ENCODE assay signal across 8 cellular contexts in the genomic region with DNA sequence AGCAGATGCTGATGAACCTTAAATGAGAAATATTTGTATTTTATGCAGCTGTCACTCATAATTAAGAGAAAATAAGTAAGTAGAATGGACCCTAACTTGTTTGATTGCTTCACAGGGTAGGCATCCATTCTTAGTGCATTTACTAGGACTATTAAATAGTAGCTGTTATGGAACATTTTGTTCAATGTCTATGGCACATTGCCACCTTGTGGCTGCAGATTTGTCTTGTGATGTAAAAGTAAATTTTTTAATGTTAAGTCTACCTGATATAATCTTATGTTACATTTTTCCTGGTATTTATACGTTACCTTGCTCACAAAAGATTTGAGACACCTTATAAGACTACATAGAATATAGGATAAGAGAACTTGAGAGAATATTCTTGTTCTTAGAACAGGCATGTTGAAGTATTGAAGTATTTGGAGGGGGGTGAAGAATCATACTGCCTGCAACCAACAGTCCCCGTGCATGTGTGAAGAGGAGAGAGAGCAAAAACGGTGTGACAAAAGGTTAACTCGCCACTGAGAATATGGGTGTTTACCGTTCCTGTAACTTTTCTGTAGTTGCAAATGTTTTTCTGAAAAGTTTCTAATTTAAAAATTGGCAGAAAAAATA.
A peak's percentile ranks its signal among the peaks of the same experiment; 100 is the strongest.
DNase-seq lines count a peak whose midpoint lies in the region; ATAC-seq and TF ChIP-seq lines count a peak whose summit lies in the region.

No MANE protein-coding gene starts in this region.

- dilution Hi-C loops in mammary epithelial cell (cut with HindIII; ENCODE audit: low sequenced_read_pairs), result no loop called here

- no peaks in the 10 kb centered on the region for H3K4me1 ChIP-seq in OCI-LY3 (ENCODE audit: low read length)
- no peaks in the 10 kb centered on the region for H3K4me1 ChIP-seq in mammary epithelial cell (ENCODE audit: insufficient read depth, low read length)
- peaks cover 0 to 7% of the 10 kb centered on the region in 2 donors for H3K4me1 ChIP-seq in left lung
- peaks cover 0 to 7% (median 0%) of the 10 kb centered on the region in 4 donors for H3K4me1 ChIP-seq in tibial artery

- H2AFZ ChIP-seq in OCI-LY3 (ENCODE audit: low read depth, low read length) (no peak overlapping the region), mammary epithelial cell (ENCODE audit: low read depth, low read length) (no peak overlapping the region)

- no peak for ATAC-seq in CD4-positive, alpha-beta T cell (ENCODE audit: poor library complexity)
- ATAC-seq in left lung (peak; percentile 94), GM19324 (IDR thresholded peaks at IDR 0.05; ENCODE audit: low FRiP score, unreplicated experiment) (no peak)

- no TSS peak for BruUV-seq in mammary epithelial cell (replicated peaks; lab: Mats Ljungman, UMichigan)

- H3K36me3 ChIP-seq in OCI-LY3 (replicated peaks; ENCODE audit: low read depth, low read length) (no peaks in the 10 kb centered on the region), mammary epithelial cell (ENCODE audit: insufficient read depth, low read length) (no peaks in the 10 kb centered on the region), left lung (no peaks in the 10 kb centered on the region), tibial artery (no peaks in the 10 kb centered on the region)

- in situ Hi-C loops in mammary epithelial cell (cut with MboI; ENCODE audit: low sequenced_read_pairs in 2 of 2), result loop anchor here in 1 of 2 donors (5.0 kb wide), 1 partner anchor 450 kb away; no protein-coding TSS in a partner anchor

- POLR2A ChIA-PET in CD4-positive, alpha-beta T cell (lab: Charles Lee), result interaction anchor here (1.0 kb wide), 1 partner anchor 996 kb away, joined by 3 read pairs; no protein-coding TSS in a partner anchor

- TF ChIP-seq CTCF in CD4-positive, alpha-beta T cell (IDR thresholded peaks at IDR 0.05), result peak; percentile 25
- peak; percentile 59 for TF ChIP-seq CTCF in OCI-LY3 (IDR thresholded peaks at IDR 0.05; ENCODE audit: low read depth, low read length)
- TF ChIP-seq CTCF in mammary epithelial cell (conservative IDR thresholded peaks at IDR 0.05 in 1 of 2, IDR thresholded peaks at IDR 0.05 in 1 of 2; ENCODE audit: extremely low read depth in 1 of 2, insufficient read depth in 1 of 2, low read depth in 1 of 2, low read length in 2 of 2), result peak; percentile 32 to 56
- no peak for TF ChIP-seq CTCF in left lung (IDR thresholded peaks at IDR 0.05)
- peak; percentile 47 to 53 for TF ChIP-seq CTCF in tibial artery (IDR thresholded peaks at IDR 0.05)

- no peaks in the 10 kb centered on the region for H3K27me3 ChIP-seq in CD4-positive, alpha-beta T cell (ENCODE audit: control insufficient read depth, insufficient read depth, low read length)
- H3K27me3 ChIP-seq in OCI-LY3 (ENCODE audit: low read depth, low read length), result peaks cover 22% of the 10 kb centered on the region
- H3K27me3 ChIP-seq in mammary epithelial cell (ENCODE audit: insufficient read depth, low read length), result peaks cover 2% of the 10 kb centered on the region
- peaks cover 0 to 9% of the 10 kb centered on the region in 2 donors for H3K27me3 ChIP-seq in left lung
- no peaks in the 10 kb centered on the region for H3K27me3 ChIP-seq in tibial artery

- DNase-seq in CD4-positive, alpha-beta T cell, result peak in 1 of 10 experiments; percentile 6
- peak; percentile 27 for DNase-seq in HPDE6-E6E7 (ENCODE audit: extremely low spot score)
- DNase-seq in mammary epithelial cell, result peak; percentile 34
- DNase-seq in left lung, result no peak
- peak in 1 of 2 donors; percentile 42 for DNase-seq in tibial artery
- DNase-seq in UCSD-AML1 (lab: John Stamatoyannopoulos, UW; ENCODE audit: unreplicated experiment), result no peak

- H3K9me3 Mint-ChIP-seq in CD4-positive, alpha-beta T cell, result no peaks in the 10 kb centered on the region

- no peaks in the 10 kb centered on the region for H3K36me3 Mint-ChIP-seq in CD4-positive, alpha-beta T cell (ENCODE audit: low read depth)

- WGBS in mammary epithelial cell (ENCODE audit: low coverage, missing lambda C conversion rate), result 16% methylated on average over 5 of the region's 5 CpGs

- no peak overlapping the region for H3K27ac Mint-ChIP-seq in CD4-positive, alpha-beta T cell

- intact Hi-C loops in CD4-positive, alpha-beta T cell (cut with DNase I, micrococcal nuclease), result loop anchor here (1.0 to 5.0 kb wide), 6 partner anchors 453 to 1015 kb away; no protein-coding TSS in a partner anchor
- intact Hi-C loops in mammary epithelial cell (cut with micrococcal nuclease) (loop anchor here (1.0 to 5.0 kb wide), 3 partner anchors 450 to 585 kb away; no protein-coding TSS in a partner anchor), left lung (cut with DNase I) (loop anchor here in 1 of 2 donors (5.0 kb wide), 1 partner anchor 450 kb away; no protein-coding TSS in a partner anchor), tibial artery (cut with DNase I; ENCODE audit: low total_unique reads) (loop anchor here (5.0 kb wide), 1 partner anchor 450 kb away; no protein-coding TSS in a partner anchor)

- H3K4me1 Mint-ChIP-seq in CD4-positive, alpha-beta T cell (ENCODE audit: low read depth), result no peaks in the 10 kb centered on the region

- H3K9ac ChIP-seq in OCI-LY3 (ENCODE audit: low read length), result no peak overlapping the region
- H3K9ac ChIP-seq in mammary epithelial cell (ENCODE audit: insufficient read depth, low read length), result no peak overlapping the region

- no peak overlapping the region for H3K4me3 ChIP-seq in OCI-LY3 (ENCODE audit: low read length)
- no peak overlapping the region for H3K4me3 ChIP-seq in mammary epithelial cell (replicated peaks in 1 of 3; ENCODE audit: insufficient read depth in 1 of 3, low read depth in 2 of 3, low read length in 3 of 3)
- H3K4me3 ChIP-seq in left lung, result no peak overlapping the region
- H3K4me3 ChIP-seq in tibial artery, result no peak overlapping the region

- no peak overlapping the region for H3K27ac ChIP-seq in CD4-positive, alpha-beta T cell (ENCODE audit: low read depth, low read length)
- H3K27ac ChIP-seq in OCI-LY3 (ENCODE audit: low read length) (no peak overlapping the region), mammary epithelial cell (ENCODE audit: insufficient read depth, low read depth, low read length) (no peak overlapping the region), left lung (peak overlapping the region; percentile 28 to 46), tibial artery (no peak overlapping the region)

- no peaks in the 10 kb centered on the region for H3K9me3 ChIP-seq in CD4-positive, alpha-beta T cell (ENCODE audit: control insufficient read depth, low read length)
- H3K9me3 ChIP-seq in OCI-LY3 (ENCODE audit: insufficient read depth, low read length), result no peaks in the 10 kb centered on the region
- no peaks in the 10 kb centered on the region for H3K9me3 ChIP-seq in mammary epithelial cell (replicated peaks; ENCODE audit: insufficient read depth, low read length)
- H3K9me3 ChIP-seq in left lung, result no peaks in the 10 kb centered on the region
- H3K9me3 ChIP-seq in tibial artery, result no peaks in the 10 kb centered on the region

- no peak overlapping the region for H3K4me3 Mint-ChIP-seq in CD4-positive, alpha-beta T cell

- H3K79me2 ChIP-seq in OCI-LY3 (ENCODE audit: low read length) (no peaks in the 10 kb centered on the region), mammary epithelial cell (ENCODE audit: insufficient read depth, low read length) (no peaks in the 10 kb centered on the region)

- no peak overlapping the region for H3K4me2 ChIP-seq in OCI-LY3 (ENCODE audit: low read length)
- no peak overlapping the region for H3K4me2 ChIP-seq in mammary epithelial cell (ENCODE audit: insufficient read depth, low read depth, low read length)

- peaks cover 17% of the 10 kb centered on the region for H3K27me3 Mint-ChIP-seq in CD4-positive, alpha-beta T cell

- CTCF ChIA-PET in CD4-positive, alpha-beta T cell (lab: Charles Lee), result interaction anchor here (1.2 kb wide), 1 partner anchor 449 kb away, joined by 4 read pairs; no protein-coding TSS in a partner anchor
- CTCF ChIA-PET in mammary epithelial cell (lab: Charles Lee; ENCODE audit: low non-redundant PET), result interaction anchor here (0.5 to 1.4 kb wide), 2 partner anchors 53 to 451 kb away, joined by 4 to 10 read pairs; no protein-coding TSS in a partner anchor

- no peaks in the 10 kb centered on the region for H4K20me1 ChIP-seq in OCI-LY3 (ENCODE audit: insufficient read depth, low read length)
- H4K20me1 ChIP-seq in mammary epithelial cell (ENCODE audit: insufficient read depth, low read length), result no peaks in the 10 kb centered on the region

Comparison
In these comparisons a context has a peak if more than half of its experiments do, and no peak if none do; other contexts are left out.
1. DNase-seq: peak in HPDE6-E6E7 (single experiment) and mammary epithelial cell (single experiment); none in left lung (0 of 2) and UCSD-AML1 (single experiment).
2. H3K27ac ChIP-seq: peak in left lung (2 of 2); none in CD4-positive, alpha-beta T cell (single experiment), OCI-LY3 (single experiment), mammary epithelial cell (single experiment) and tibial artery (0 of 2).
3. CTCF ChIP-seq: peak in CD4-positive, alpha-beta T cell (single experiment), OCI-LY3 (single experiment), mammary epithelial cell (2 of 2) and tibial artery (2 of 2); none in left lung (0 of 2).